In the genomic region with DNA sequence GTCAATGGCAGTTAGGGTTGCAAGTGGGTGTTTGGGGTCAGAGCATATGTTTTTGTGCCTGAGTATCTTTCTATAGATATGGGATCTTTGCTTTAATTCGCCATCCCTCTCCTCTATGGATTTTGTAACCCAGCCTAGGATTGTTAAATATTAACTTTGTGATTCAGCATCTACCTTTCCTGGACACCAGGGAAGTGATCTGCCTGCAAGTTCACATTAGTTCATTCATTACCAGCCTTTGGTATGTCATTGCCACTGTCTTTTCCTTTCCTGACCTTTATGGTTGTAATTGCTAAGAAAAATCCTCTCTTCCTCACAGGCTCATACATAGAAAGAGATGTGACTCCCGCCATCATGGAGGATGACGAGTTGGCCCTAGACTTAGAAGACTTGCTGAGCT, we compare ENCODE assay signal across 27 cellular contexts.
"Had no signal": no experiment of that assay in that cellular context is flagged by ENCODE, and none has a peak within 500 bp of the region (broad histone marks: within the 10 kb centered on the region; RNA-seq: fewer than 3 reads in every experiment).

No MANE protein-coding gene starts in this region.

- H3K4me3 Mint-ChIP-seq: memory B cell; natural killer cell treated with Interleukin-12 subunit alpha and Interleukin-12 subunit beta and Interleukin-15 and Interleukin-18, amount 100 ng/mL, for 72 hours; neural crest cell; stimulated activated effector memory CD8-positive, alpha-beta T cell treated with anti-CD3 and anti-CD28 coated beads, Interleukin-12 subunit alpha, Interleukin-12 subunit beta, amount 100 ng/mL, for 72 hours had no signal

- H3K9me3 ChIP-seq: esophagus squamous epithelium, heart right ventricle, neutrophil, pancreas, stomach, thyroid gland, vagina had no signal

- H3K9me3 Mint-ChIP-seq: natural killer cell treated with Interleukin-12 subunit alpha and Interleukin-12 subunit beta and Interleukin-15 and Interleukin-18, amount 100 ng/mL, for 72 hours; stimulated activated effector memory CD8-positive, alpha-beta T cell treated with anti-CD3 and anti-CD28 coated beads, Interleukin-12 subunit alpha, Interleukin-12 subunit beta, amount 100 ng/mL, for 72 hours had no signal

- H3K36me3 ChIP-seq: esophagus squamous epithelium, neutrophil, pancreas, stomach, vagina had no signal

- H3K27me3 ChIP-seq: esophagus squamous epithelium, heart right ventricle, neutrophil, pancreas, stomach, thyroid gland, vagina had no signal

- H3K36me3 Mint-ChIP-seq: memory B cell; natural killer cell treated with Interleukin-12 subunit alpha and Interleukin-12 subunit beta and Interleukin-15 and Interleukin-18, amount 100 ng/mL, for 72 hours; stimulated activated effector memory CD8-positive, alpha-beta T cell treated with anti-CD3 and anti-CD28 coated beads, Interleukin-12 subunit alpha, Interleukin-12 subunit beta, amount 100 ng/mL, for 72 hours had no signal

- H3K27me3 Mint-ChIP-seq: natural killer cell treated with Interleukin-12 subunit alpha and Interleukin-12 subunit beta and Interleukin-15 and Interleukin-18, amount 100 ng/mL, for 72 hours had no signal

- H3K27ac ChIP-seq: coronary artery, esophagus squamous epithelium, heart right ventricle, neutrophil, pancreas, stomach, thyroid gland, vagina had no signal

- H3K4me1 Mint-ChIP-seq: neural crest cell; stimulated activated effector memory CD8-positive, alpha-beta T cell treated with anti-CD3 and anti-CD28 coated beads, Interleukin-12 subunit alpha, Interleukin-12 subunit beta, amount 100 ng/mL, for 72 hours had no signal

- DNase-seq: dermis blood vessel endothelial cell; effector memory CD4-positive, alpha-beta T cell; erythroblast; esophagus squamous epithelium; foreskin melanocyte; glutamatergic neuron; heart right ventricle; hypothalamus; left cardiac atrium; left ventricle myocardium superior; pancreas; stimulated activated CD4-positive, alpha-beta T cell treated with anti-CD3 and anti-CD28 coated beads, Interleukin-2, amount 100 ng/mL, for 24 hours; stimulated activated CD4-positive, alpha-beta T cell treated with anti-CD3 and anti-CD28 coated beads, Interleukin-4, amount 100 ng/mL, for 24 hours; stimulated activated naive CD4-positive, alpha-beta T cell treated with Interleukin-2 at 50 U/mL for 16 hours; stomach; thyroid gland; trophoblast cell had no signal

- ATAC-seq: heart right ventricle; left cardiac atrium; left ventricle myocardium superior; natural killer cell treated with Interleukin-12 subunit alpha and Interleukin-12 subunit beta and Interleukin-15 and Interleukin-18, amount 100 ng/mL, for 72 hours; sciatic nerve; stimulated activated effector memory CD8-positive, alpha-beta T cell treated with anti-CD3 and anti-CD28 coated beads, Interleukin-12 subunit alpha, Interleukin-12 subunit beta, amount 100 ng/mL, for 72 hours had no signal

- H3K4me3 ChIP-seq: coronary artery, esophagus squamous epithelium, heart right ventricle, lung, pancreas, smooth muscle cell, stomach, thyroid gland, vagina had no signal

- H3K4me1 ChIP-seq: esophagus squamous epithelium, heart right ventricle, pancreas, stomach, thyroid gland, vagina had no signal

- H3K27ac Mint-ChIP-seq: memory B cell; natural killer cell treated with Interleukin-12 subunit alpha and Interleukin-12 subunit beta and Interleukin-15 and Interleukin-18, amount 100 ng/mL, for 72 hours; stimulated activated effector memory CD8-positive, alpha-beta T cell treated with anti-CD3 and anti-CD28 coated beads, Interleukin-12 subunit alpha, Interleukin-12 subunit beta, amount 100 ng/mL, for 72 hours had no signal
